ENCODE assay signal across 11 cellular contexts in the genomic region with DNA sequence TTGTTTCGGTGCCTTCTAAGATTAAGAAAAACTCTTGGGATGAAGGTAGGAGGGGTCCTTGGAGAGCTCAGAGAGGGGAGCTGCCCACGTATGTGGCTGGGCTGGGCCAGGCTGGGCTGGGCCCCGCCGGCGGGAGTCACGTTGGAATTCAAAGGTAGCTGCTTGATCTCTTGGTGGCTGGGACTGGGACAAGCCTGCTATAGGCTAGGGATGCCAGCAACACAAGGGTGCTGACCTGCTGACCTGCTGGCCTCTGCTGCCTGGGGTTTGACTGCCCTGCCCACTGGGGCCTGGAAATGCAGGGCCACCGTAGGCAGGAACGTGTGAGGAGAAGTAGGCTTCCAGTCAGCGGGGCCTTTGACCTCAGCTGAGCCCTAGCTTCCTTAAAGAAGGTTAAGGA.
"Had no signal": no experiment of that assay in that cellular context is flagged by ENCODE, and none has a peak within 500 bp of the region (broad histone marks: within the 10 kb centered on the region; RNA-seq: fewer than 3 reads in every experiment).

No MANE protein-coding gene starts in this region.

- H3K27me3 ChIP-seq: esophagus squamous epithelium, stomach, vagina had no signal

- H3K4me3 ChIP-seq: esophagus squamous epithelium, stomach, thoracic aorta, vagina had no signal

- H3K36me3 ChIP-seq: thoracic aorta, vagina had no signal

- ATAC-seq: activated T-cell treated with anti-CD3 and anti-CD28 coated beads, Interleukin-2, amount 50 U/mL, for 4 hours had no signal

- H3K27ac ChIP-seq: esophagus squamous epithelium, stomach, thoracic aorta, vagina had no signal

- H3K9me3 ChIP-seq: esophagus squamous epithelium, stomach, thoracic aorta, vagina had no signal

- DNase-seq: activated CD4-positive, alpha-beta memory T cell treated with anti-CD3 and anti-CD28 coated beads for 36 hours; activated gamma-delta T cell; activated T-cell treated with anti-CD3 and anti-CD28 coated beads, Interleukin-2, amount 50 U/mL, for 4 hours; amygdala; esophagus squamous epithelium; head of caudate nucleus; naive B cell; stimulated activated CD4-positive, alpha-beta T cell treated with anti-CD3 and anti-CD28 coated beads, Interleukin-4, amount 100 ng/mL, for 1 hour; stomach had no signal
